Comparison of ENCODE assay signal across 8 cellular contexts in genomic region chr3:24680214-24680967, GRCh38.
DNase-seq lines count a peak whose midpoint lies in the region; ATAC-seq, FAIRE-seq and TF ChIP-seq lines count a peak whose summit lies in the region.

No MANE protein-coding gene starts in this region.

- no peaks in the 10 kb centered on the region for H3K27me3 ChIP-seq in neural progenitor cell

- no peaks in the 10 kb centered on the region for H3F3A ChIP-seq in neural progenitor cell (ENCODE audit: low read depth)

- CTCF ChIA-PET in A549 (lab: Yijun Ruan, JAX), result interaction anchor here (0.6 to 6.7 kb wide), 20 partner anchors 9 to 913 kb away, joined by 3 to 44 read pairs (median 3); no protein-coding TSS in a partner anchor

- H2AFZ ChIP-seq in neural progenitor cell (replicated peaks), result peak overlapping the region; percentile 77

- no peaks in the 10 kb centered on the region for H3K9me3 Mint-ChIP-seq in activated CD4-positive, alpha-beta T cell treated with anti-CD3 and anti-CD28 coated beads, Interleukin-2, amount 10 ng/mL, durations not matched to agents 24 days and 14 days
- no peaks in the 10 kb centered on the region for H3K9me3 Mint-ChIP-seq in neural progenitor cell

- TF ChIP-seq RAD21 in A549 (conservative IDR thresholded peaks at IDR 0.05 in 1 of 2, IDR thresholded peaks at IDR 0.05 in 1 of 2), result peak; percentile 62 to 63

- no peak overlapping the region for H3K4me3 Mint-ChIP-seq in activated CD4-positive, alpha-beta T cell treated with anti-CD3 and anti-CD28 coated beads, Interleukin-2, amount 10 ng/mL, durations not matched to agents 24 days and 14 days
- no peak overlapping the region for H3K4me3 Mint-ChIP-seq in neural progenitor cell

- no peaks in the 10 kb centered on the region for H3K36me3 ChIP-seq in neural progenitor cell

- ATAC-seq in A549, result peak; percentile 83 to 95
- ATAC-seq in HG02642 (IDR thresholded peaks at IDR 0.05; ENCODE audit: poor library complexity, unreplicated experiment), result peak; percentile 85

- H3K27ac Mint-ChIP-seq in activated CD4-positive, alpha-beta T cell treated with anti-CD3 and anti-CD28 coated beads, Interleukin-2, amount 10 ng/mL, durations not matched to agents 24 days and 14 days, result no peak overlapping the region
- no peak overlapping the region for H3K27ac Mint-ChIP-seq in neural progenitor cell

- no peak for TF ChIP-seq EP300 in A549 (IDR thresholded peaks at IDR 0.05)

- POLR2A ChIA-PET in A549 (lab: Yijun Ruan, JAX), result interaction anchor here (1.0 kb wide), 1 partner anchor 748 kb away, joined by 3 read pairs; the partner anchor contains the start of gene RARB

- no peak for TF ChIP-seq POLR2A in A549 (IDR thresholded peaks at IDR 0.05; ENCODE audit: low read length)

- TF ChIP-seq CTCF in A549 (IDR thresholded peaks at IDR 0.05), result peak; percentile 75
- TF ChIP-seq CTCF in GM13977 (IDR thresholded peaks at IDR 0.05; ENCODE audit: extremely low read depth, insufficient read depth, missing control alignments), result peak; percentile 84
- peak; percentile 93 for TF ChIP-seq CTCF in fibroblast of pulmonary artery (IDR thresholded peaks at IDR 0.05; ENCODE audit: low read length, missing control alignments)
- peak; percentile 97 for TF ChIP-seq CTCF in neural progenitor cell (IDR thresholded peaks at IDR 0.05)

- H4K20me1 ChIP-seq in neural progenitor cell (ENCODE audit: low read depth), result no peaks in the 10 kb centered on the region

- H3K4me2 ChIP-seq in A549 (no peak overlapping the region), neural progenitor cell (no peak overlapping the region)

- no peak overlapping the region for H3K4me3 ChIP-seq in A549
- no peak overlapping the region for H3K4me3 ChIP-seq in fibroblast of pulmonary artery (replicated peaks; ENCODE audit: low read depth, low read length)
- no peak overlapping the region for H3K4me3 ChIP-seq in neural progenitor cell

- intact Hi-C loops in activated CD4-positive, alpha-beta T cell treated with anti-CD3 and anti-CD28 coated beads, Interleukin-2, amount 10 ng/mL, durations not matched to agents 24 days and 14 days (cut with micrococcal nuclease), result loop anchor here (5.0 to 10.0 kb wide), 4 partner anchors 186 to 912 kb away; partner anchors contain the start of gene THRB

- H3K4me1 ChIP-seq in A549 (peaks cover 17% of the 10 kb centered on the region), neural progenitor cell (no peaks in the 10 kb centered on the region)

- peaks cover 53% of the 10 kb centered on the region for H3K27me3 Mint-ChIP-seq in activated CD4-positive, alpha-beta T cell treated with anti-CD3 and anti-CD28 coated beads, Interleukin-2, amount 10 ng/mL, durations not matched to agents 24 days and 14 days
- H3K27me3 Mint-ChIP-seq in neural progenitor cell (ENCODE audit: insufficient read depth, low read depth), result peaks cover 5% of the 10 kb centered on the region

- in situ Hi-C loops in GM13977 (cut with MboI; ENCODE audit: low pct_unique_long_range_greater_than_20kb, low sequenced_read_pairs, unreplicated experiment), result no loop called here

- DNase-seq in A549 (ENCODE audit: low read depth in 1 of 2, low spot score in 1 of 2) (peak; percentile 53 to 58), GM13977 (ENCODE audit: low spot score) (peak; percentile 16), NAMALWA (ENCODE audit: low spot score) (peak; percentile 63), fibroblast of pulmonary artery (ENCODE audit: low read depth) (peak; percentile 62), neural progenitor cell (ENCODE audit: low spot score) (peak; percentile 80), ureter (ENCODE audit: low spot score) (peak; percentile 59)
- peak; percentile 85 for DNase-seq in activated CD4-positive, alpha-beta T cell treated with anti-CD3 and anti-CD28 coated beads, Interleukin-2, amount 10 ng/mL, durations not matched to agents 24 days and 14 days

- H3K9ac ChIP-seq in neural progenitor cell, result no peak overlapping the region

- H3K9me3 ChIP-seq in A549 (no peaks in the 10 kb centered on the region), neural progenitor cell (ENCODE audit: low read depth) (no peaks in the 10 kb centered on the region)

- FAIRE-seq in A549 (lab: Jason Lieb, UNC), result peak; percentile 39

- H3K4me1 Mint-ChIP-seq in activated CD4-positive, alpha-beta T cell treated with anti-CD3 and anti-CD28 coated beads, Interleukin-2, amount 10 ng/mL, durations not matched to agents 24 days and 14 days, result peaks cover 16% of the 10 kb centered on the region
- H3K4me1 Mint-ChIP-seq in neural progenitor cell, result peaks cover 15% of the 10 kb centered on the region

- WGBS in A549 (ENCODE audit: missing lambda C conversion rate), result 24% methylated on average over 9 of the region's 9 CpGs

- H3K36me3 Mint-ChIP-seq in activated CD4-positive, alpha-beta T cell treated with anti-CD3 and anti-CD28 coated beads, Interleukin-2, amount 10 ng/mL, durations not matched to agents 24 days and 14 days (ENCODE audit: low read depth), result no peaks in the 10 kb centered on the region
- no peaks in the 10 kb centered on the region for H3K36me3 Mint-ChIP-seq in neural progenitor cell

- no peaks in the 10 kb centered on the region for H3K79me2 ChIP-seq in neural progenitor cell (ENCODE audit: low read depth)

- no peak overlapping the region for H3K27ac ChIP-seq in A549
- H3K27ac ChIP-seq in neural progenitor cell, result no peak overlapping the region

TF ChIP-seq in A549, 52 proteins besides CTCF, POLR2A, EP300 and RAD21:
- no peak for TF ChIP-seq CEBPB (IDR thresholded peaks at IDR 0.05)
- no peak for TF ChIP-seq RCOR1 (IDR thresholded peaks at IDR 0.05; ENCODE audit: low read depth, low read length)
- no peak for TF ChIP-seq SREBF2 (IDR thresholded peaks at IDR 0.05)
- no peak for TF ChIP-seq MAFK (IDR thresholded peaks at IDR 0.05; ENCODE audit: partially characterized antibody)
- no peak for TF ChIP-seq CHD4 (IDR thresholded peaks at IDR 0.05; ENCODE audit: borderline replicate concordance)
- TF ChIP-seq SMC3 (IDR thresholded peaks at IDR 0.05), result peak; percentile 62
- TF ChIP-seq BCL3 (IDR thresholded peaks at IDR 0.05), result no peak

Comparison
In these comparisons a context has a peak if more than half of its experiments do, and no peak if none do; other contexts are left out.
1. DNase-seq: peak in every context shown above with its lines; median percentile 85 in activated CD4-positive, alpha-beta T cell treated with anti-CD3 and anti-CD28 coated beads, Interleukin-2, amount 10 ng/mL, durations not matched to agents 24 days and 14 days; 80 in neural progenitor cell; 63 in NAMALWA; 62 in fibroblast of pulmonary artery; 59 in ureter; 56 in A549; 16 in GM13977.